ENCODE assay signal across 8 cellular contexts in the genomic region with DNA sequence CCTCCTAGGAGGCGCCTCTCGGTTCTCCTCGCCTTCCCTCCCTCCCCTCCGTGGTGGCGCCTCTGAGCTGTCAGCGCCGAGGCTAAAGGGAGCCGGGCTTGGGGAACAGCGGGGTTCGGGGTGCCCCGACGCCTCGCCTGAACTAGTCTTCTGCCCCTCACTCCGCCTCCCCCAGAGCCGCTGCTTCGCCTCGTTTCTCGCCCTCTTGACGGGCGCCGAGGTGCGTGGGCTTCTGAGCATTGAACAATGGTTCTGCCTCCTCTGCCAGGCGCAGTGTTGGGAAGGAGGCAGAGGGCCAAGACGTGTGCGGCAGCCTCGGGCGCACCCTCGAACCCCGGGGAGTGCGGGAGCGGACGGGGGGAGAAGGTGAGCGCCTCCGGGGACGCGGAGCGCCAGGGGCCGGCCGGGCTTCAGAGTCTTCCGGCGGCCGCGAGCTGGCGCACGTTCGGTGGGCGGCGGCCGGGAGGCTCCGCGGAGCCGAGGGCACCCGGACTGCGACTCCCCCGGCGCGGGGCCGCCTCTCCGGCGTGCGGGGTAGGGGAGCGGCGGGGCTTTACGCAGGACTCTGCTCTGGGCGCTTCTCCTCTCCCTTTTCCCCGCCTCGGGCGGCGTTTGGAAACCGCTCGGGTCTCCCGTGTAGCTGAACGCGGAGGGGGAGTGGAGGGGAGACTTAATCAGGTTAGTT. TPM values are rescaled to one million over a fixed set of nuclear protein-coding genes. Genes with fewer than 3 reads are reported as not detected.
DNase-seq lines count a peak whose midpoint lies in the region; ATAC-seq and TF ChIP-seq lines count a peak whose summit lies in the region.

No MANE protein-coding gene starts in this region.

- no peaks in the 10 kb centered on the region for H3K27me3 ChIP-seq in ascending aorta
- peaks cover 24% of the 10 kb centered on the region for H3K27me3 ChIP-seq in iPS-15b (ENCODE audit: control insufficient read depth, insufficient read depth, low read length)
- H3K27me3 ChIP-seq in gastrocnemius medialis, result no peaks in the 10 kb centered on the region

- H3K4me3 ChIP-seq in ascending aorta (peak overlapping the region; percentile 84 to 86), iPS-15b (ENCODE audit: low read depth, low read length) (peak overlapping the region; percentile 86), gastrocnemius medialis (peak overlapping the region; percentile 72 to 94 (median 90))

- ATAC-seq in HG02610 (IDR thresholded peaks at IDR 0.05; ENCODE audit: unreplicated experiment), result peak; percentile 23
- peak; percentile 28 to 29 for ATAC-seq in gastrocnemius medialis
- no peak for ATAC-seq in HG03378 (IDR thresholded peaks at IDR 0.05; ENCODE audit: unreplicated experiment)

- intact Hi-C loops in ascending aorta (cut with DNase I) (loop anchor here (2.0 to 10.0 kb wide), 9 partner anchors 50 to 1672 kb away; a partner anchor contains a TSS), gastrocnemius medialis (cut with DNase I; ENCODE audit: low total_unique reads) (loop anchor here (10.0 kb wide), 2 partner anchors 468 to 608 kb away; a partner anchor contains a TSS)

- H3K27ac ChIP-seq in ascending aorta, result peak overlapping the region; percentile 81
- peak overlapping the region; percentile 95 to 98 (median 97) for H3K27ac ChIP-seq in gastrocnemius medialis

- H3K9me3 ChIP-seq in ascending aorta (no peaks in the 10 kb centered on the region), iPS-15b (ENCODE audit: control insufficient read depth, insufficient read depth, low read length) (no peaks in the 10 kb centered on the region), gastrocnemius medialis (no peaks in the 10 kb centered on the region)

- TF ChIP-seq CTCF in ascending aorta (IDR thresholded peaks at IDR 0.05), result no peak
- peak in 1 of 5 experiments; percentile 8 for TF ChIP-seq CTCF in gastrocnemius medialis (IDR thresholded peaks at IDR 0.05 in 4 of 5, conservative IDR thresholded peaks at IDR 0.05 in 1 of 5)

- H3K9ac ChIP-seq in iPS-15b (ENCODE audit: low read depth, low read length), result peak overlapping the region; percentile 57

- peak; percentile 29 for DNase-seq in SIG-M5 treated with dmso at 0.1 percent for 504 hours (lab: John Stamatoyannopoulos, UW; ENCODE audit: unreplicated experiment)
- no peak for DNase-seq in SIG-M5 (lab: John Stamatoyannopoulos, UW)
- DNase-seq in NCI-H526 treated with DMSO at 0.1 percent for 48 hours (lab: John Stamatoyannopoulos, UW), result peak; percentile 39
- no peak for DNase-seq in ascending aorta (ENCODE audit: low spot score in 2 of 2)
- peak in 1 of 2 donors; percentile 20 for DNase-seq in gastrocnemius medialis

- H3K36me3 ChIP-seq in ascending aorta (no peaks in the 10 kb centered on the region), iPS-15b (ENCODE audit: control insufficient read depth, insufficient read depth, low read length) (no peaks in the 10 kb centered on the region), gastrocnemius medialis (no peaks in the 10 kb centered on the region)

- in situ Hi-C loops in gastrocnemius medialis (cut with MboI; ENCODE audit: low sequenced_read_pairs in 4 of 4), result loop anchor here in 1 of 4 donors (10.0 kb wide), 1 partner anchor 102 kb away; no protein-coding TSS in a partner anchor

- H3K4me1 ChIP-seq in ascending aorta, result no peaks in the 10 kb centered on the region
- H3K4me1 ChIP-seq in iPS-15b (ENCODE audit: control insufficient read depth, insufficient read depth, low read length), result peaks cover 11% of the 10 kb centered on the region
- peaks cover 16 to 29% of the 10 kb centered on the region in 2 donors for H3K4me1 ChIP-seq in gastrocnemius medialis

- TF ChIP-seq POLR2A in gastrocnemius medialis (IDR thresholded peaks at IDR 0.05), result no peak

RNA-seq across cellular contexts. Expression of a gene that starts 0.9 kb away (rescaled TPM):
- 4.9 TPM for total RNA-seq in ascending aorta
- 10 to 100 TPM; 13.6 to 19.6 (median 16.9) TPM for total RNA-seq in gastrocnemius medialis

Comparison
In these comparisons a context has a peak if more than half of its experiments do, and no peak if none do; other contexts are left out.
1. DNase-seq: peak in SIG-M5 treated with dmso at 0.1 percent for 504 hours (single experiment) and NCI-H526 treated with DMSO at 0.1 percent for 48 hours (single experiment); none in SIG-M5 (single experiment) and ascending aorta (0 of 2).
2. Peak in every context shown above with its lines, with median percentiles within 50 percentile points of each other: H3K4me3 ChIP-seq.